ENCODE assay signal across 22 cellular contexts in the genomic region with DNA sequence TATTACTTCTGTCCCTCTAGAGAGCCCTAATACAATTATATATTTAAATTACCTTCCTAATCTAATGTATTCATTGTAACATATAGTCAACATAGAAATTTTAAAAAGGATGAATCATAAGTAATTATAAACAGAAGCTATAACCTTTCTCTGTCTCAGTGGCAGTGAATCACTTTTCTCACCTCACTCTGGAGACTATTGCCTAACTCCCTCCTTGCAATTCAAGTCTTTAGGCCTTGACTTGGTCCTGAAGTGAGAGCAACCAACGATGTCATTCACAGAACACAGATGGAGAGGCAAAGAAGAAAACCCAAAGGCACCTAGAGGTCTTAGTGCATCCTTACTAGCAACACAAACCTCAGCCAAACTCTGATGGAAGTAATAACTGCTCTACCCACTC.
A peak's percentile ranks its signal among the peaks of the same experiment; 100 is the strongest.
DNase-seq lines count a peak whose midpoint lies in the region; ATAC-seq and TF ChIP-seq lines count a peak whose summit lies in the region.
"Had no signal": no experiment of that assay in that cellular context is flagged by ENCODE, and none has a peak within 500 bp of the region (broad histone marks: within the 10 kb centered on the region; RNA-seq: fewer than 3 reads in every experiment).

No MANE protein-coding gene starts in this region.

- H3K27me3 ChIP-seq in fibroblast of lung (ENCODE audit: control insufficient read depth, insufficient read depth, low read length) (no peaks in the 10 kb centered on the region), MM.1S (replicated peaks; ENCODE audit: insufficient read depth, low read length) (no peaks in the 10 kb centered on the region)
- H3K27me3 ChIP-seq: BE2C, SJCRH30 had no signal

- no peaks in the 10 kb centered on the region for H3K9me3 Mint-ChIP-seq in natural killer cell treated with Interleukin-12 subunit alpha and Interleukin-12 subunit beta and Interleukin-15 and Interleukin-18, amount 100 ng/mL, for 72 hours
- H3K9me3 Mint-ChIP-seq in natural killer cell = no peaks in the 10 kb centered on the region
- H3K9me3 Mint-ChIP-seq in stimulated activated effector memory CD8-positive, alpha-beta T cell treated with anti-CD3 and anti-CD28 coated beads, Interleukin-12 subunit alpha, Interleukin-12 subunit beta, amount 100 ng/mL, for 72 hours = no peaks in the 10 kb centered on the region
- H3K9me3 Mint-ChIP-seq: H9 had no signal

- H3K36me3 ChIP-seq in fibroblast of lung (ENCODE audit: control insufficient read depth, insufficient read depth, low read length) = no peaks in the 10 kb centered on the region
- 0 out of 2 replicates have a peak, but pooled peaks cover 2% of the 10 kb centered on the region for H3K36me3 ChIP-seq in MM.1S (replicated peaks; ENCODE audit: insufficient read depth, low read length)

- no peak overlapping the region for H3K4me3 ChIP-seq in fibroblast of lung (replicated peaks in 1 of 4; ENCODE audit: control extremely low read depth in 1 of 4, insufficient read depth in 1 of 4, low read depth in 3 of 4, low read length in 4 of 4)
- no peak overlapping the region for H3K4me3 ChIP-seq in MM.1S (ENCODE audit: low read length)
- H3K4me3 ChIP-seq: PC-9, SJCRH30 had no signal

- no peaks in the 10 kb centered on the region for H3F3A ChIP-seq in MM.1S (ENCODE audit: insufficient read depth, low read length)

- H3K4me2 ChIP-seq in fibroblast of lung (ENCODE audit: extremely low read depth, insufficient read depth, low read length) (no peak overlapping the region), MM.1S (ENCODE audit: low read depth, low read length) (no peak overlapping the region)
- H3K4me2 ChIP-seq: PC-9 had no signal

- intact Hi-C loops in natural killer cell (cut with micrococcal nuclease) = no loop called here

- H3K4me1 ChIP-seq in fibroblast of lung (ENCODE audit: control insufficient read depth, extremely low read depth, insufficient read depth, low read length) (no peaks in the 10 kb centered on the region), MM.1S (ENCODE audit: low read length) (no peaks in the 10 kb centered on the region)
- H3K4me1 ChIP-seq: BE2C had no signal

- no peaks in the 10 kb centered on the region for H3K27me3 Mint-ChIP-seq in natural killer cell treated with Interleukin-12 subunit alpha and Interleukin-12 subunit beta and Interleukin-15 and Interleukin-18, amount 100 ng/mL, for 72 hours
- no peaks in the 10 kb centered on the region for H3K27me3 Mint-ChIP-seq in natural killer cell (ENCODE audit: low read depth in 2 of 2)
- H3K27me3 Mint-ChIP-seq: CD4-positive, CD25-positive, alpha-beta regulatory T cell had no signal

- H2AFZ ChIP-seq in fibroblast of lung (ENCODE audit: low read length) (no peak overlapping the region), MM.1S (ENCODE audit: low read length) (no peak overlapping the region)
- H2AFZ ChIP-seq: PC-9 had no signal

- H4K20me1 ChIP-seq in fibroblast of lung (ENCODE audit: control insufficient read depth, extremely low read depth, insufficient read depth, low read length) (no peaks in the 10 kb centered on the region), MM.1S (ENCODE audit: insufficient read depth, low read length) (no peaks in the 10 kb centered on the region)

- H3K27ac Mint-ChIP-seq in natural killer cell treated with Interleukin-12 subunit alpha and Interleukin-12 subunit beta and Interleukin-15 and Interleukin-18, amount 100 ng/mL, for 72 hours = no peak overlapping the region
- H3K27ac Mint-ChIP-seq in natural killer cell = no peak overlapping the region
- H3K27ac Mint-ChIP-seq in stimulated activated effector memory CD8-positive, alpha-beta T cell treated with anti-CD3 and anti-CD28 coated beads, Interleukin-12 subunit alpha, Interleukin-12 subunit beta, amount 100 ng/mL, for 72 hours = no peak overlapping the region
- H3K27ac Mint-ChIP-seq: CD4-positive, CD25-positive, alpha-beta regulatory T cell had no signal

- no peaks in the 10 kb centered on the region for H3K9me2 ChIP-seq in MM.1S (replicated peaks; ENCODE audit: insufficient read depth, low read length)

- peak; percentile 81 to 83 for ATAC-seq in natural killer cell treated with Interleukin-12 subunit alpha and Interleukin-12 subunit beta and Interleukin-15 and Interleukin-18, amount 100 ng/mL, for 72 hours
- ATAC-seq in natural killer cell = no peak
- peak; percentile 42 for ATAC-seq in stimulated activated effector memory CD8-positive, alpha-beta T cell treated with anti-CD3 and anti-CD28 coated beads, Interleukin-12 subunit alpha, Interleukin-12 subunit beta, amount 100 ng/mL, for 72 hours
- no peak for ATAC-seq in HG03354 (IDR thresholded peaks at IDR 0.05; ENCODE audit: poor library complexity, severe bottlenecking, unreplicated experiment)

- H3K9me3 ChIP-seq in fibroblast of lung (ENCODE audit: control insufficient read depth, insufficient read depth, low read depth, low read length) (no peaks in the 10 kb centered on the region), MM.1S (replicated peaks; ENCODE audit: insufficient read depth, low read length) (no peaks in the 10 kb centered on the region)
- H3K9me3 ChIP-seq: BE2C, SJCRH30 had no signal

- H3K9ac ChIP-seq in fibroblast of lung (ENCODE audit: insufficient read depth, low read length) = no peak overlapping the region
- no peak overlapping the region for H3K9ac ChIP-seq in MM.1S (ENCODE audit: low read length)

- H3K4me1 Mint-ChIP-seq in natural killer cell treated with Interleukin-12 subunit alpha and Interleukin-12 subunit beta and Interleukin-15 and Interleukin-18, amount 100 ng/mL, for 72 hours (ENCODE audit: low read depth in 2 of 2) = peaks cover 6 to 12% of the 10 kb centered on the region in 2 donors
- H3K4me1 Mint-ChIP-seq in natural killer cell = peaks cover 7 to 9% of the 10 kb centered on the region in 2 donors
- no peaks in the 10 kb centered on the region for H3K4me1 Mint-ChIP-seq in stimulated activated effector memory CD8-positive, alpha-beta T cell treated with anti-CD3 and anti-CD28 coated beads, Interleukin-12 subunit alpha, Interleukin-12 subunit beta, amount 100 ng/mL, for 72 hours

- H3K79me2 ChIP-seq in fibroblast of lung (ENCODE audit: control insufficient read depth, insufficient read depth, low read length) (no peaks in the 10 kb centered on the region), MM.1S (ENCODE audit: low read length) (no peaks in the 10 kb centered on the region)

- H3K36me3 Mint-ChIP-seq in natural killer cell treated with Interleukin-12 subunit alpha and Interleukin-12 subunit beta and Interleukin-15 and Interleukin-18, amount 100 ng/mL, for 72 hours = peaks cover 4% of the 10 kb centered on the region
- peaks cover 42% of the 10 kb centered on the region for H3K36me3 Mint-ChIP-seq in natural killer cell
- peaks cover 59% of the 10 kb centered on the region for H3K36me3 Mint-ChIP-seq in stimulated activated effector memory CD8-positive, alpha-beta T cell treated with anti-CD3 and anti-CD28 coated beads, Interleukin-12 subunit alpha, Interleukin-12 subunit beta, amount 100 ng/mL, for 72 hours
- H3K36me3 Mint-ChIP-seq: CD4-positive, CD25-positive, alpha-beta regulatory T cell had no signal

- H3K27ac ChIP-seq in fibroblast of lung (ENCODE audit: insufficient read depth, low read length) (no peak overlapping the region), MM.1S (ENCODE audit: low read length) (no peak overlapping the region)
- H3K27ac ChIP-seq: PC-9, SJCRH30 had no signal

- H3K4me3 Mint-ChIP-seq in natural killer cell treated with Interleukin-12 subunit alpha and Interleukin-12 subunit beta and Interleukin-15 and Interleukin-18, amount 100 ng/mL, for 72 hours = no peak overlapping the region
- H3K4me3 Mint-ChIP-seq in natural killer cell = no peak overlapping the region
- no peak overlapping the region for H3K4me3 Mint-ChIP-seq in stimulated activated effector memory CD8-positive, alpha-beta T cell treated with anti-CD3 and anti-CD28 coated beads, Interleukin-12 subunit alpha, Interleukin-12 subunit beta, amount 100 ng/mL, for 72 hours
- H3K4me3 Mint-ChIP-seq: CD4-positive, CD25-positive, alpha-beta regulatory T cell; H9 had no signal

- TF ChIP-seq CTCF in natural killer cell (IDR thresholded peaks at IDR 0.05) = no peak
- TF ChIP-seq CTCF in fibroblast of lung (conservative IDR thresholded peaks at IDR 0.05 in 1 of 2, IDR thresholded peaks at IDR 0.05 in 1 of 2; ENCODE audit: low read depth in 1 of 2, low read length in 2 of 2) = no peak
- TF ChIP-seq CTCF in MM.1S (IDR thresholded peaks at IDR 0.05; ENCODE audit: low read length) = no peak

- no peak for DNase-seq in natural killer cell treated with Interleukin-12 subunit alpha and Interleukin-12 subunit beta and Interleukin-15 and Interleukin-18, amount 100 ng/mL, for 72 hours (ENCODE audit: low spot score)
- DNase-seq in natural killer cell (no peak), amniotic epithelial cell (ENCODE audit: low read depth) (peak; percentile 61), fibroblast of lung (ENCODE audit: low read depth in 2 of 2) (peak; percentile 8 to 45), NCI-H1694 treated with DMSO at 0.1 percent for 48 hours (lab: John Stamatoyannopoulos, UW) (no peak), MM.1S (no peak)
- DNase-seq in stimulated activated effector memory CD8-positive, alpha-beta T cell treated with anti-CD3 and anti-CD28 coated beads, Interleukin-12 subunit alpha, Interleukin-12 subunit beta, amount 100 ng/mL, for 72 hours (ENCODE audit: low spot score in 2 of 2) = no peak
- DNase-seq: BE2C; CD4-positive, CD25-positive, alpha-beta regulatory T cell; COR-L47; DMS 273 treated with DMSO at 0.1 percent for 48 hours; GF-D8; H9; KBM-7; NCI-H1048; NCI-H1436; NCI-H2081; NCI-H510A; NCI-H82; PC-9; SJCRH30 had no signal

Comparison
In these comparisons a context has a peak if more than half of its experiments do, and no peak if none do; other contexts are left out.
1. ATAC-seq: peak in natural killer cell treated with Interleukin-12 subunit alpha and Interleukin-12 subunit beta and Interleukin-15 and Interleukin-18, amount 100 ng/mL, for 72 hours (2 of 2) and stimulated activated effector memory CD8-positive, alpha-beta T cell treated with anti-CD3 and anti-CD28 coated beads, Interleukin-12 subunit alpha, Interleukin-12 subunit beta, amount 100 ng/mL, for 72 hours (single experiment); none in natural killer cell (0 of 3) and HG03354 (single experiment).
2. DNase-seq: peak in amniotic epithelial cell (single experiment) and fibroblast of lung (2 of 2); none in natural killer cell treated with Interleukin-12 subunit alpha and Interleukin-12 subunit beta and Interleukin-15 and Interleukin-18, amount 100 ng/mL, for 72 hours (single experiment), natural killer cell (single experiment), stimulated activated effector memory CD8-positive, alpha-beta T cell treated with anti-CD3 and anti-CD28 coated beads, Interleukin-12 subunit alpha, Interleukin-12 subunit beta, amount 100 ng/mL, for 72 hours (0 of 2), NCI-H1694 treated with DMSO at 0.1 percent for 48 hours (single experiment) and MM.1S (single experiment).